Comparison of ENCODE assay signal across 1 cellular context in the genomic region with DNA sequence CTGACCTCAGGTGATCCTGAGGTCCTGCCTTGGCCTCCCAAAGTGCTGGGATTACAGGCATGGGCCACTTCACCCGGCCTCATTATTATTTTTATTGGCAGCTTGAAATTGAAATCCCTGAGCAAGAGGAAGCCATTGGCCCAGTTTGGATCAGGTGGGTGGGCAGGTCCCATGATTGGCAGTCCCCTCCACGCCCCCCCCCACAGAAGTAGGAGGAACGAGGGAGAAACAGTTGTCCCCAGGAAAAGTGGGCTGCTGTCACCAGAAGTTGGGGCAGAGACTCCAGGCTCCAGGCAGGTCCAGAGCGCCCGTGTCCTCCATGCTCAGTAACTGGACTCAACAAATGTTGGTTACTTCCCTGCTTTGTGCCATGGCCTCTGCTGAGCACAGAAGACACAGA.
TF ChIP-seq lines count a peak whose summit lies in the region.

No MANE protein-coding gene starts in this region.

TF ChIP-seq in WTC11, 78 proteins besides CTCF, POLR2A, EP300 and RAD21 (continued from another document):
- TF ChIP-seq ZNF425 (CRISPR knock-in tag; conservative IDR thresholded peaks at IDR 0.05), result no peak
- TF ChIP-seq ZBTB21 (CRISPR knock-in tag; IDR thresholded peaks at IDR 0.05; ENCODE audit: borderline replicate concordance), result no peak
- no peak for TF ChIP-seq ZNF532 (CRISPR knock-in tag; IDR thresholded peaks at IDR 0.05; ENCODE audit: borderline replicate concordance)
- TF ChIP-seq NFE2L1 (CRISPR knock-in tag; IDR thresholded peaks at IDR 0.05), result no peak
- TF ChIP-seq ERG (CRISPR knock-in tag; IDR thresholded peaks at IDR 0.05), result no peak
- TF ChIP-seq, protein P1, sequence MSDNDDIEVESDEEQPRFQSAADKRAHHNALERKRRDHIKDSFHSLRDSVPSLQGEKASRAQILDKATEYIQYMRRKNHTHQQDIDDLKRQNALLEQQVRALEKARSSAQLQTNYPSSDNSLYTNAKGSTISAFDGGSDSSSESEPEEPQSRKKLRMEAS (CRISPR knock-in tag; IDR thresholded peaks at IDR 0.05), result no peak
- TF ChIP-seq, protein P2, sequence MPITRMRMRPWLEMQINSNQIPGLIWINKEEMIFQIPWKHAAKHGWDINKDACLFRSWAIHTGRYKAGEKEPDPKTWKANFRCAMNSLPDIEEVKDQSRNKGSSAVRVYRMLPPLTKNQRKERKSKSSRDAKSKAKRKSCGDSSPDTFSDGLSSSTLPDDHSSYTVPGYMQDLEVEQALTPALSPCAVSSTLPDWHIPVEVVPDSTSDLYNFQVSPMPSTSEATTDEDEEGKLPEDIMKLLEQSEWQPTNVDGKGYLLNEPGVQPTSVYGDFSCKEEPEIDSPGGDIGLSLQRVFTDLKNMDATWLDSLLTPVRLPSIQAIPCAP (CRISPR knock-in tag; IDR thresholded peaks at IDR 0.05), result no peak
- no peak for TF ChIP-seq JAZF1 (CRISPR knock-in tag; IDR thresholded peaks at IDR 0.05)
- TF ChIP-seq ATF1 (CRISPR knock-in tag; IDR thresholded peaks at IDR 0.05), result no peak
- no peak for TF ChIP-seq ZSCAN18 (CRISPR knock-in tag; IDR thresholded peaks at IDR 0.05)
